Comparison of ENCODE assay signal across 1 cellular context in genomic region chr11:74154621-74155281, GRCh38.
TF ChIP-seq lines count a peak whose summit lies in the region.

No MANE protein-coding gene starts in this region.

TF ChIP-seq in IMR-90, 13 proteins besides CTCF, POLR2A, EP300 and RAD21:
- no peak for TF ChIP-seq RCOR1 (IDR thresholded peaks at IDR 0.05; ENCODE audit: insufficient replicate concordance, low read length)
- TF ChIP-seq BHLHE40 (IDR thresholded peaks at IDR 0.05; ENCODE audit: low read depth, low read length): no peak
- TF ChIP-seq, protein P1, sequence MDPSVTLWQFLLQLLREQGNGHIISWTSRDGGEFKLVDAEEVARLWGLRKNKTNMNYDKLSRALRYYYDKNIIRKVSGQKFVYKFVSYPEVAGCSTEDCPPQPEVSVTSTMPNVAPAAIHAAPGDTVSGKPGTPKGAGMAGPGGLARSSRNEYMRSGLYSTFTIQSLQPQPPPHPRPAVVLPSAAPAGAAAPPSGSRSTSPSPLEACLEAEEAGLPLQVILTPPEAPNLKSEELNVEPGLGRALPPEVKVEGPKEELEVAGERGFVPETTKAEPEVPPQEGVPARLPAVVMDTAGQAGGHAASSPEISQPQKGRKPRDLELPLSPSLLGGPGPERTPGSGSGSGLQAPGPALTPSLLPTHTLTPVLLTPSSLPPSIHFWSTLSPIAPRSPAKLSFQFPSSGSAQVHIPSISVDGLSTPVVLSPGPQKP (IDR thresholded peaks at IDR 0.05; ENCODE audit: borderline replicate concordance, low read depth, low read length): no peak
- TF ChIP-seq NFE2L2 (IDR thresholded peaks at IDR 0.05; ENCODE audit: low read depth, low read length): no peak
- no peak for TF ChIP-seq FOS (IDR thresholded peaks at IDR 0.05; ENCODE audit: low read depth, low read length)
- TF ChIP-seq MXI1 (IDR thresholded peaks at IDR 0.05; ENCODE audit: borderline replicate concordance, low read depth, low read length): no peak
- no peak for TF ChIP-seq CHD1 (IDR thresholded peaks at IDR 0.05; ENCODE audit: low read depth, low read length)
- no peak for TF ChIP-seq RFX5 (IDR thresholded peaks at IDR 0.05; ENCODE audit: low read depth, low read length)
- TF ChIP-seq SMC3 (IDR thresholded peaks at IDR 0.05; ENCODE audit: low read depth, low read length): no peak
- TF ChIP-seq MAZ (IDR thresholded peaks at IDR 0.05; ENCODE audit: borderline replicate concordance, low read depth, low read length): no peak
- no peak for TF ChIP-seq MAFK (IDR thresholded peaks at IDR 0.05; ENCODE audit: low read depth, low read length)
- TF ChIP-seq USF2 (IDR thresholded peaks at IDR 0.05; ENCODE audit: low read depth, low read length): no peak
- TF ChIP-seq CEBPB (IDR thresholded peaks at IDR 0.05; ENCODE audit: low read depth, low read length): no peak
TF ChIP-seq in IMR-90: peak in this region for 0.
